ENCODE assay signal across 9 cellular contexts in genomic region chr12:67573456-67573855, GRCh38.
"Had no signal": no experiment of that assay in that cellular context is flagged by ENCODE, and none has a peak within 500 bp of the region (broad histone marks: within the 10 kb centered on the region; RNA-seq: fewer than 3 reads in every experiment).

No MANE protein-coding gene starts in this region.

- H3K27ac Mint-ChIP-seq: HFFc6, IgD-negative memory B cell had no signal

- H2AFZ ChIP-seq: GM23248 had no signal

- H3K27ac ChIP-seq: GM23248, HL-60 had no signal

- H3K9me3 ChIP-seq: HAP-1 had no signal

- FAIRE-seq: HepG2 had no signal

- DNase-seq: GM23248, GOT3, H7, HFFc6 had no signal

- H3K4me3 Mint-ChIP-seq: HFFc6, IgD-negative memory B cell had no signal

- H3K9me3 Mint-ChIP-seq: HFFc6 had no signal

- H3K4me1 ChIP-seq: HAP-1 had no signal

- H3K27me3 Mint-ChIP-seq: IgD-negative memory B cell had no signal

- ATAC-seq: HCT116, HepG2 had no signal

- H3K36me3 ChIP-seq: HAP-1 had no signal

- H3K4me3 ChIP-seq: GM23248, HAP-1 had no signal

- H3K9ac ChIP-seq: GM23248 had no signal
